17 cellular contexts compared by ENCODE assay signal in the genomic region with DNA sequence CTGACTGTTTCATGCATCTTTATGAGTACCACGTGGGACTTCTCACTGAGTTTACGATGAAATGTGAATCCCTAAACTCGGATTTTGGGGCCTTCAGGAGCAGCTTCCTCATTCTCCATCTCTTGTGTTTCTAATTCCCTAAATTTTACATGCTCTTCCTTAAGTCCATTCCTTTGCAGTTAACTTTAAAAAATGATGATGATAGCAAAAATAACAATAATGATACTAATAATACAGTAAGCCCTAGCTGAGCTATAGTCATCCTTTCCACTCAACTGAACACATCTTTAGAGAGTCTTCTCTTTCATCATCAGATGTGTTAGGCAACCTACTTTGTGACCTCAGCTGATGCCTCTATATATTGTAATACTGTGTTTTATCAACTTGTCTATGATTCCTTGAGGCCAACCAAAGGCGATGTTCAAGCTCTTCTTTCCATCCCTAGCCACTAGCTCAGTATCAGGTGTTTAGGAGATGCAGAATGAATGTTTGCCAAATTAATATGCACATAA.
A peak's percentile ranks its signal among the peaks of the same experiment; 100 is the strongest.
DNase-seq lines count a peak whose midpoint lies in the region; ATAC-seq and FAIRE-seq lines count a peak whose summit lies in the region.
"Had no signal": no experiment of that assay in that cellular context is flagged by ENCODE, and none has a peak within 500 bp of the region (broad histone marks: within the 10 kb centered on the region; RNA-seq: fewer than 3 reads in every experiment).

No MANE protein-coding gene starts in this region.

- peak overlapping the region; percentile 4 for H3K4me3 ChIP-seq in CD8-positive, alpha-beta memory T cell (ENCODE audit: low read length)
- H3K4me3 ChIP-seq in small intestine (ENCODE audit: low read depth in 1 of 2, low read length in 2 of 2), result no peak overlapping the region
- H3K4me3 ChIP-seq: BLaER1, cardiac muscle cell, dorsolateral prefrontal cortex, hepatocyte had no signal

- 74 to 75% (median 74%) methylated on average over 4 of the region's 4 CpGs for WGBS in small intestine, 3 donors

- no peak overlapping the region for H3K27ac ChIP-seq in CD8-positive, alpha-beta memory T cell (ENCODE audit: low read depth, low read length)
- peak overlapping the region; percentile 53 to 64 for H3K27ac ChIP-seq in small intestine (ENCODE audit: low read depth in 1 of 2, low read length in 1 of 2)
- H3K27ac ChIP-seq: BLaER1, cardiac muscle cell, dorsolateral prefrontal cortex, hepatocyte had no signal

- no peaks in the 10 kb centered on the region for H3K27me3 ChIP-seq in CD8-positive, alpha-beta memory T cell (ENCODE audit: insufficient read depth, low read length, poor library complexity, severe bottlenecking)
- no peaks in the 10 kb centered on the region for H3K27me3 ChIP-seq in small intestine (ENCODE audit: control insufficient read depth in 2 of 2, insufficient read depth in 2 of 2, low read length in 2 of 2)
- H3K27me3 ChIP-seq: BLaER1, cardiac muscle cell, hepatocyte had no signal

- H3K4me1 Mint-ChIP-seq in activated CD4-positive, alpha-beta T cell treated with anti-CD3 and anti-CD28 coated beads, Interleukin-2, amount 10 ng/mL, durations not matched to agents 24 days and 14 days, result peaks cover 34% of the 10 kb centered on the region
- H3K4me1 Mint-ChIP-seq in CD8-positive, alpha-beta memory T cell, result peaks cover 42 to 61% (median 45%) of the 10 kb centered on the region in 3 donors

- peaks cover 21% of the 10 kb centered on the region for H3K9me3 Mint-ChIP-seq in activated CD4-positive, alpha-beta T cell treated with anti-CD3 and anti-CD28 coated beads, Interleukin-2, amount 10 ng/mL, durations not matched to agents 24 days and 14 days
- no peaks in the 10 kb centered on the region for H3K9me3 Mint-ChIP-seq in CD8-positive, alpha-beta memory T cell
- peaks cover 15 to 33% of the 10 kb centered on the region in 2 donors for H3K9me3 Mint-ChIP-seq in activated naive CD4-positive, alpha-beta T cell treated with anti-CD3 and anti-CD28 coated beads, Interleukin-2, amount 50 U/mL, for 72 hours

- POLR2A ChIA-PET in CD8-positive, alpha-beta memory T cell (lab: Charles Lee), result no interaction called here

- H3K4me1 ChIP-seq in CD8-positive, alpha-beta memory T cell (ENCODE audit: insufficient read depth, low read length), result peaks cover 79% of the 10 kb centered on the region
- no peaks in the 10 kb centered on the region for H3K4me1 ChIP-seq in small intestine (ENCODE audit: control insufficient read depth in 2 of 2, insufficient read depth in 1 of 2, low read depth in 1 of 2, low read length in 1 of 2)
- H3K4me1 ChIP-seq: BLaER1 had no signal

- H3K27me3 Mint-ChIP-seq in activated CD4-positive, alpha-beta T cell treated with anti-CD3 and anti-CD28 coated beads, Interleukin-2, amount 10 ng/mL, durations not matched to agents 24 days and 14 days, result no peaks in the 10 kb centered on the region
- no peaks in the 10 kb centered on the region for H3K27me3 Mint-ChIP-seq in CD8-positive, alpha-beta memory T cell

- FAIRE-seq in small intestine (lab: Jason Lieb, UNC), result no peak

- CTCF ChIA-PET in CD8-positive, alpha-beta memory T cell (lab: Charles Lee), result interaction anchor here (2.2 kb wide), 1 partner anchor 15 kb away, joined by 13 read pairs; no protein-coding TSS in a partner anchor

- intact Hi-C loops in activated CD4-positive, alpha-beta T cell treated with anti-CD3 and anti-CD28 coated beads, Interleukin-2, amount 10 ng/mL, durations not matched to agents 24 days and 14 days (cut with micrococcal nuclease), result loop anchor here (1.0 kb wide), 2 partner anchors 15 kb away; no protein-coding TSS in a partner anchor

- ATAC-seq in activated naive CD4-positive, alpha-beta T cell treated with anti-CD3 and anti-CD28 coated beads, Interleukin-2, amount 50 U/mL, for 72 hours, result peak; percentile 36 to 65
- no peak for ATAC-seq in HG03565 (IDR thresholded peaks at IDR 0.05; ENCODE audit: unreplicated experiment)
- ATAC-seq: SK-N-SH treated with all-trans-retinoic acid at 6 μM for 48 hours had no signal

- H3K36me3 Mint-ChIP-seq in activated CD4-positive, alpha-beta T cell treated with anti-CD3 and anti-CD28 coated beads, Interleukin-2, amount 10 ng/mL, durations not matched to agents 24 days and 14 days (ENCODE audit: low read depth), result peaks cover 4% of the 10 kb centered on the region
- H3K36me3 Mint-ChIP-seq in CD8-positive, alpha-beta memory T cell, result peaks cover 0 to 6% (median 0%) of the 10 kb centered on the region in 3 donors
- peaks cover 6 to 49% of the 10 kb centered on the region in 2 donors for H3K36me3 Mint-ChIP-seq in activated naive CD4-positive, alpha-beta T cell treated with anti-CD3 and anti-CD28 coated beads, Interleukin-2, amount 50 U/mL, for 72 hours

- no peaks in the 10 kb centered on the region for H3K36me3 ChIP-seq in CD8-positive, alpha-beta memory T cell (ENCODE audit: insufficient read depth, low read length)
- no peaks in the 10 kb centered on the region for H3K36me3 ChIP-seq in small intestine (ENCODE audit: control insufficient read depth in 2 of 2, insufficient read depth in 2 of 2, low read length in 2 of 2)
- H3K36me3 ChIP-seq: BLaER1, cardiac muscle cell had no signal

- H3K9me3 ChIP-seq in CD8-positive, alpha-beta memory T cell (ENCODE audit: low read length), result no peaks in the 10 kb centered on the region
- no peaks in the 10 kb centered on the region for H3K9me3 ChIP-seq in small intestine (ENCODE audit: control insufficient read depth, low read depth)
- H3K9me3 ChIP-seq: BLaER1 had no signal

- DNase-seq in activated CD4-positive, alpha-beta T cell treated with anti-CD3 and anti-CD28 coated beads, Interleukin-2, amount 10 ng/mL, durations not matched to agents 24 days and 14 days, result no peak
- DNase-seq in activated CD4-positive, alpha-beta T cell treated with anti-CD3 and anti-CD28 coated beads for 48 hours, result no peak
- no peak for DNase-seq in CD8-positive, alpha-beta memory T cell
- no peak for DNase-seq in activated naive CD4-positive, alpha-beta T cell treated with anti-CD3 and anti-CD28 coated beads, Interleukin-2, amount 50 U/mL, for 72 hours (ENCODE audit: low spot score in 2 of 2)
- no peak for DNase-seq in small intestine
- no peak for DNase-seq in RPMI8226
- DNase-seq in NCI-H2107 (lab: John Stamatoyannopoulos, UW), result no peak
- DNase-seq: dorsolateral prefrontal cortex, foreskin melanocyte, NCI-H1417, NCI-H524, occipital lobe had no signal

- H3K4me3 Mint-ChIP-seq in activated CD4-positive, alpha-beta T cell treated with anti-CD3 and anti-CD28 coated beads, Interleukin-2, amount 10 ng/mL, durations not matched to agents 24 days and 14 days, result peak overlapping the region; percentile 37
- peak overlapping the region in 6 of 7 donors; percentile 42 to 71 (median 52) for H3K4me3 Mint-ChIP-seq in CD8-positive, alpha-beta memory T cell

- H3K27ac Mint-ChIP-seq in activated CD4-positive, alpha-beta T cell treated with anti-CD3 and anti-CD28 coated beads, Interleukin-2, amount 10 ng/mL, durations not matched to agents 24 days and 14 days, result peak overlapping the region; percentile 84
- peak overlapping the region; percentile 72 to 96 (median 88) for H3K27ac Mint-ChIP-seq in CD8-positive, alpha-beta memory T cell
- peak overlapping the region; percentile 89 to 96 for H3K27ac Mint-ChIP-seq in activated naive CD4-positive, alpha-beta T cell treated with anti-CD3 and anti-CD28 coated beads, Interleukin-2, amount 50 U/mL, for 72 hours
